In genomic region chr7:96131525-96131924, GRCh38 we compare ENCODE assay signal across 31 cellular contexts.
DNase-seq lines count a peak whose midpoint lies in the region; ATAC-seq, FAIRE-seq and TF ChIP-seq lines count a peak whose summit lies in the region.
"Had no signal": no experiment of that assay in that cellular context is flagged by ENCODE, and none has a peak within 500 bp of the region (broad histone marks: within the 10 kb centered on the region; RNA-seq: fewer than 3 reads in every experiment).

No MANE protein-coding gene starts in this region.

- H3K9me3 Mint-ChIP-seq in WTC11 = no peaks in the 10 kb centered on the region
- H3K9me3 Mint-ChIP-seq: activated CD4-positive, alpha-beta T cell treated with anti-CD3 and anti-CD28 coated beads, Interleukin-2, amount 10 ng/mL, durations not matched to agents 7 days and 5 days; activated T-cell treated with anti-CD3 and anti-CD28 coated beads, Interleukin-2, amount 50 U/mL, for 72 hours; naive thymus-derived CD8-positive, alpha-beta T cell; stimulated activated naive CD8-positive, alpha-beta T cell treated with anti-CD3 and anti-CD28 coated beads, Interleukin-15, Interleukin-2, amounts not matched to agents 100 ng/mL and 50 ng/mL, for 24 hours had no signal

- H3K4me2 ChIP-seq in HepG2 (ENCODE audit: low read depth, low read length) = no peak overlapping the region

- no peak for FAIRE-seq in HepG2 (lab: Jason Lieb, UNC)
- FAIRE-seq: GM12878, RCC 7860, urothelium cell line had no signal

- no peaks in the 10 kb centered on the region for H3K79me2 ChIP-seq in HepG2 (ENCODE audit: insufficient read depth, low read length)

- no peaks in the 10 kb centered on the region for H3K9me3 ChIP-seq in HepG2 (ENCODE audit: low read length)
- no peaks in the 10 kb centered on the region for H3K9me3 ChIP-seq in right lobe of liver
- H3K9me3 ChIP-seq: gastroesophageal sphincter, SJSA1, thoracic aorta had no signal

- no peaks in the 10 kb centered on the region for H4K20me1 ChIP-seq in HepG2 (ENCODE audit: insufficient read depth, low read length)

- H3K27ac Mint-ChIP-seq in WTC11 = no peak overlapping the region
- H3K27ac Mint-ChIP-seq: activated CD4-positive, alpha-beta T cell treated with anti-CD3 and anti-CD28 coated beads, Interleukin-2, amount 10 ng/mL, durations not matched to agents 7 days and 5 days; activated CD8-positive, alpha-beta memory T cell treated with anti-CD3 and anti-CD28 coated beads, Interleukin-2, amount 10 ng/mL, durations not matched to agents 7 days and 5 days; activated T-cell treated with anti-CD3 and anti-CD28 coated beads, Interleukin-2, amount 50 U/mL, for 72 hours; naive thymus-derived CD8-positive, alpha-beta T cell; stimulated activated naive CD8-positive, alpha-beta T cell treated with anti-CD3 and anti-CD28 coated beads, Interleukin-15, Interleukin-2, amounts not matched to agents 100 ng/mL and 50 ng/mL, for 24 hours had no signal

- peaks cover 21% of the 10 kb centered on the region for H3K27me3 Mint-ChIP-seq in WTC11 (ENCODE audit: low read depth)
- H3K27me3 Mint-ChIP-seq: activated CD4-positive, alpha-beta T cell treated with anti-CD3 and anti-CD28 coated beads, Interleukin-2, amount 10 ng/mL, durations not matched to agents 7 days and 5 days; activated CD8-positive, alpha-beta memory T cell treated with anti-CD3 and anti-CD28 coated beads, Interleukin-2, amount 10 ng/mL, durations not matched to agents 7 days and 5 days; naive thymus-derived CD8-positive, alpha-beta T cell; stimulated activated naive CD8-positive, alpha-beta T cell treated with anti-CD3 and anti-CD28 coated beads, Interleukin-15, Interleukin-2, amounts not matched to agents 100 ng/mL and 50 ng/mL, for 24 hours had no signal

- H3K36me3 ChIP-seq in HepG2 (replicated peaks in 1 of 2; ENCODE audit: control insufficient read depth in 1 of 2, insufficient read depth in 2 of 2, low read length in 2 of 2) (peaks cover 11 to 44% of the 10 kb centered on the region in 2 experiments), right lobe of liver (peaks cover 0 to 38% (median 5%) of the 10 kb centered on the region in 4 donors)
- H3K36me3 ChIP-seq: thoracic aorta had no signal

- POLR2A ChIA-PET in HepG2 (lab: Yijun Ruan, JAX) = no interaction called here
- POLR2A ChIA-PET in WTC11 (lab: Charles Lee) = interaction anchor here (0.6 kb wide), 1 partner anchor 696 kb away, joined by 3 read pairs; no protein-coding TSS in a partner anchor

- CTCF ChIA-PET in HepG2 (lab: Yijun Ruan, JAX; ENCODE audit: low intra/inter-chr PET ratio, low total read pairs) = no interaction called here
- CTCF ChIA-PET in WTC11 (lab: Charles Lee) = interaction anchor here (1.0 to 1.7 kb wide), 6 partner anchors 12 to 895 kb away, joined by 3 to 9 read pairs (median 4); no protein-coding TSS in a partner anchor

- DNase-seq in HepG2 (ENCODE audit: low spot score) (no peak), right lobe of liver (no peak), NCI-H146 (lab: John Stamatoyannopoulos, UW) (peak; percentile 31), WTC11 (ENCODE audit: low spot score) (no peak), retina (peak; percentile 7), DMS79 (lab: John Stamatoyannopoulos, UW) (no peak), RKO (ENCODE audit: low spot score) (no peak)
- no peak for DNase-seq in stimulated activated CD4-positive, alpha-beta T cell treated with anti-CD3 and anti-CD28 coated beads, Interleukin-12 subunit alpha, Interleukin-12 subunit beta, amount 100 ng/mL, for 4 hours
- DNase-seq: activated CD4-positive, alpha-beta T cell treated with anti-CD3 and anti-CD28 coated beads, Interleukin-2, amount 10 ng/mL, durations not matched to agents 7 days and 5 days; activated CD8-positive, alpha-beta memory T cell treated with anti-CD3 and anti-CD28 coated beads, Interleukin-2, amount 10 ng/mL, durations not matched to agents 7 days and 5 days; activated naive CD4-positive, alpha-beta T cell treated with Interleukin-2 at 50 U/mL for 16 hours; activated T-cell treated with anti-CD3 and anti-CD28 coated beads, Interleukin-2, amount 50 U/mL, for 72 hours; Calu3; cerebellar nuclear complex; EL; hypothalamus; midbrain; naive thymus-derived CD8-positive, alpha-beta T cell; NCI-H2171; NCI-H510A treated with DMSO at 0.1 percent for 48 hours; occipital lobe; T-helper 2 cell had no signal

- H3K4me1 Mint-ChIP-seq in WTC11 = peaks cover 20% of the 10 kb centered on the region
- H3K4me1 Mint-ChIP-seq: activated CD4-positive, alpha-beta T cell treated with anti-CD3 and anti-CD28 coated beads, Interleukin-2, amount 10 ng/mL, durations not matched to agents 7 days and 5 days; activated CD8-positive, alpha-beta memory T cell treated with anti-CD3 and anti-CD28 coated beads, Interleukin-2, amount 10 ng/mL, durations not matched to agents 7 days and 5 days had no signal

- no peak for TF ChIP-seq EP300 in HepG2 (IDR thresholded peaks at IDR 0.05; ENCODE audit: low read depth in 2 of 2, low read length in 2 of 2)
- no peak for TF ChIP-seq EP300 in HepG2 (CRISPR knock-in tag; IDR thresholded peaks at IDR 0.05; ENCODE audit: borderline replicate concordance)

- no peak for TF ChIP-seq RAD21 in HepG2 (CRISPR knock-in tag; IDR thresholded peaks at IDR 0.05)

- peaks cover 8% of the 10 kb centered on the region for H3K36me3 Mint-ChIP-seq in WTC11
- H3K36me3 Mint-ChIP-seq: activated CD8-positive, alpha-beta memory T cell treated with anti-CD3 and anti-CD28 coated beads, Interleukin-2, amount 10 ng/mL, durations not matched to agents 7 days and 5 days had no signal

- TF ChIP-seq CTCF in HepG2 (CRISPR knock-in tag; IDR thresholded peaks at IDR 0.05) (no peak), right lobe of liver (IDR thresholded peaks at IDR 0.05) (no peak), WTC11 (IDR thresholded peaks at IDR 0.05) (no peak)

- no peak overlapping the region for H3K4me3 ChIP-seq in HepG2 (replicated peaks in 1 of 3; ENCODE audit: insufficient read depth in 1 of 3, low read depth in 2 of 3, low read length in 3 of 3)
- no peak overlapping the region for H3K4me3 ChIP-seq in right lobe of liver
- H3K4me3 ChIP-seq: gastroesophageal sphincter, GM12878, SJSA1, thoracic aorta had no signal

- TF ChIP-seq POLR2A in HepG2 (IDR thresholded peaks at IDR 0.05; ENCODE audit: insufficient read depth in 1 of 2, low read depth in 2 of 2, low read length in 2 of 2) (no peak), right lobe of liver (IDR thresholded peaks at IDR 0.05) (no peak)

- H3K27ac ChIP-seq in HepG2 (ENCODE audit: extremely low read length, insufficient read depth, low read length) (no peak overlapping the region), right lobe of liver (no peak overlapping the region)
- H3K27ac ChIP-seq: C4-2B, gastroesophageal sphincter, SJSA1, thoracic aorta, VCaP had no signal

- no peaks in the 10 kb centered on the region for H3K27me3 ChIP-seq in HepG2 (ENCODE audit: control insufficient read depth in 1 of 2, insufficient read depth in 2 of 2, low read length in 2 of 2)
- no peaks in the 10 kb centered on the region for H3K27me3 ChIP-seq in right lobe of liver
- H3K27me3 ChIP-seq: gastroesophageal sphincter, SJSA1 had no signal

- in situ Hi-C loops in HepG2 (cut with HindIII; ENCODE audit: extremely low pct_ligation_motif_present, low pct_unique_long_range_greater_than_20kb) = no loop called here

- H3K4me1 ChIP-seq in HepG2 (ENCODE audit: insufficient read depth, low read length) (peaks cover 14% of the 10 kb centered on the region), right lobe of liver (peaks cover 0 to 17% (median 3%) of the 10 kb centered on the region in 4 donors)
- H3K4me1 ChIP-seq: gastroesophageal sphincter, SJSA1 had no signal

- H3K9ac ChIP-seq in HepG2 (ENCODE audit: insufficient read depth, low read depth, low read length) = no peak overlapping the region

- no TSS peak for BruUV-seq in HepG2 (replicated peaks; lab: Mats Ljungman, UMichigan)

- no peak overlapping the region for H3K4me3 Mint-ChIP-seq in WTC11
- H3K4me3 Mint-ChIP-seq: activated CD4-positive, alpha-beta T cell treated with anti-CD3 and anti-CD28 coated beads, Interleukin-2, amount 10 ng/mL, durations not matched to agents 7 days and 5 days; activated CD8-positive, alpha-beta memory T cell treated with anti-CD3 and anti-CD28 coated beads, Interleukin-2, amount 10 ng/mL, durations not matched to agents 7 days and 5 days; activated T-cell treated with anti-CD3 and anti-CD28 coated beads, Interleukin-2, amount 50 U/mL, for 72 hours; naive thymus-derived CD8-positive, alpha-beta T cell; stimulated activated naive CD8-positive, alpha-beta T cell treated with anti-CD3 and anti-CD28 coated beads, Interleukin-15, Interleukin-2, amounts not matched to agents 100 ng/mL and 50 ng/mL, for 24 hours had no signal

- intact Hi-C loops in HepG2 (cut with micrococcal nuclease; ENCODE audit: unreplicated experiment) (no loop called here), right lobe of liver (cut with DNase I) (no loop called here)

- ATAC-seq in HepG2 (peak; percentile 50; the same call in 2 of the 3 replicates), right lobe of liver (no peak), WTC11 (peak; percentile 91)
- ATAC-seq: activated CD8-positive, alpha-beta memory T cell treated with anti-CD3 and anti-CD28 coated beads, Interleukin-2, amount 10 ng/mL, durations not matched to agents 7 days and 5 days; activated T-cell treated with anti-CD3 and anti-CD28 coated beads, Interleukin-2, amount 50 U/mL, for 72 hours; gastroesophageal sphincter; GM12878; naive thymus-derived CD8-positive, alpha-beta T cell had no signal

- 100% methylated on average over 3 of the region's 3 CpGs for WGBS in HepG2 (ENCODE audit: low lambda C conversion rate)
- WGBS in right lobe of liver (ENCODE audit: insufficient coverage, low coverage, low lambda C conversion rate, missing lambda C conversion rate) = 75% methylated on average over 3 of the region's 3 CpGs

- no peak overlapping the region for H2AFZ ChIP-seq in HepG2 (ENCODE audit: low read length)

TF ChIP-seq in HepG2, 621 proteins besides CTCF, POLR2A, EP300 and RAD21:
- TF ChIP-seq STAG1 (CRISPR knock-in tag; IDR thresholded peaks at IDR 0.05) (peak; percentile 25; the same call in 1 of the 2 replicates), ESRRA (CRISPR knock-in tag; IDR thresholded peaks at IDR 0.05; ENCODE audit: low read depth) (no peak)

TF ChIP-seq in WTC11, 78 proteins besides CTCF, POLR2A, EP300 and RAD21 (continues in another document):
- no peak for TF ChIP-seq MXD4 (CRISPR knock-in tag; IDR thresholded peaks at IDR 0.05; ENCODE audit: borderline replicate concordance)
- no peak for TF ChIP-seq ZNF317 (CRISPR knock-in tag; IDR thresholded peaks at IDR 0.05; ENCODE audit: borderline replicate concordance, low read depth)
- TF ChIP-seq CREB1 (CRISPR knock-in tag; IDR thresholded peaks at IDR 0.05) = no peak
- TF ChIP-seq, protein P1, sequence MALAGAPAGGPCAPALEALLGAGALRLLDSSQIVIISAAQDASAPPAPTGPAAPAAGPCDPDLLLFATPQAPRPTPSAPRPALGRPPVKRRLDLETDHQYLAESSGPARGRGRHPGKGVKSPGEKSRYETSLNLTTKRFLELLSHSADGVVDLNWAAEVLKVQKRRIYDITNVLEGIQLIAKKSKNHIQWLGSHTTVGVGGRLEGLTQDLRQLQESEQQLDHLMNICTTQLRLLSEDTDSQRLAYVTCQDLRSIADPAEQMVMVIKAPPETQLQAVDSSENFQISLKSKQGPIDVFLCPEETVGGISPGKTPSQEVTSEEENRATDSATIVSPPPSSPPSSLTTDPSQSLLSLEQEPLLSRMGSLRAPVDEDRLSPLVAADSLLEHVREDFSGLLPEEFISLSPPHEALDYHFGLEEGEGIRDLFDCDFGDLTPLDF (CRISPR knock-in tag; IDR thresholded peaks at IDR 0.05) = no peak

Comparison
In these comparisons a context has a peak if more than half of its experiments do, and no peak if none do; other contexts are left out.
1. ATAC-seq: peak in HepG2 (single experiment) and WTC11 (single experiment); none in right lobe of liver (0 of 4).
2. DNase-seq: peak in NCI-H146 (single experiment) and retina (single experiment); none in HepG2 (single experiment), right lobe of liver (0 of 3), WTC11 (single experiment), DMS79 (single experiment), RKO (single experiment) and stimulated activated CD4-positive, alpha-beta T cell treated with anti-CD3 and anti-CD28 coated beads, Interleukin-12 subunit alpha, Interleukin-12 subunit beta, amount 100 ng/mL, for 4 hours (single experiment).